ENCODE assay signal across 21 cellular contexts in genomic region chr2:226466124-226466523, GRCh38.
"Had no signal": no experiment of that assay in that cellular context is flagged by ENCODE, and none has a peak within 500 bp of the region (broad histone marks: within the 10 kb centered on the region; RNA-seq: fewer than 3 reads in every experiment).

No MANE protein-coding gene starts in this region.

- H3K36me3 ChIP-seq: colonic mucosa, esophagus squamous epithelium, gastroesophageal sphincter, ovary, right atrium auricular region, sigmoid colon, transverse colon had no signal

- DNase-seq: colonic mucosa; dermis blood vessel endothelial cell; esophagus squamous epithelium; foreskin fibroblast; glutamatergic neuron; kidney; left cardiac atrium; left ventricle myocardium superior; naive thymus-derived CD8-positive, alpha-beta T cell; ovary; sigmoid colon; stimulated activated CD4-positive, alpha-beta T cell treated with anti-CD3 and anti-CD28 coated beads, Interleukin-2, amount 100 ng/mL, for 24 hours; stimulated activated CD4-positive, alpha-beta T cell treated with anti-CD3 and anti-CD28 coated beads, Interleukin-4, amount 100 ng/mL, for 4 hours; stimulated activated naive B cell treated with anti-CD40 and anti-IgM and Interleukin-4, amounts not matched to agents 10 μg/mL and 1 μg/mL and 100 μg/mL, for 72 hours; stimulated activated naive CD8-positive, alpha-beta T cell treated with anti-CD3 and anti-CD28 coated beads, Interleukin-15, amount 100 ng/mL, for 72 hours; testis; transverse colon had no signal

- H3K4me1 ChIP-seq: colonic mucosa, esophagus squamous epithelium, gastroesophageal sphincter, right atrium auricular region, sigmoid colon, testis, transverse colon had no signal

- H3K9me3 ChIP-seq: colonic mucosa, ovary, right atrium auricular region, testis, transverse colon had no signal

- ATAC-seq: gastroesophageal sphincter; left cardiac atrium; left ventricle myocardium superior; naive thymus-derived CD8-positive, alpha-beta T cell; stimulated activated naive B cell treated with anti-CD40 and anti-IgM and Interleukin-4, amounts not matched to agents 10 μg/mL and 1 μg/mL and 100 μg/mL, for 72 hours; stimulated activated naive CD8-positive, alpha-beta T cell treated with anti-CD3 and anti-CD28 coated beads, Interleukin-15, amount 100 ng/mL, for 72 hours had no signal

- H3K27me3 ChIP-seq: colonic mucosa, esophagus squamous epithelium, gastroesophageal sphincter, ovary, right atrium auricular region, sigmoid colon, testis, transverse colon had no signal

- FAIRE-seq: kidney, urothelium cell line had no signal

- H3K4me3 ChIP-seq: colonic mucosa, esophagus squamous epithelium, gastroesophageal sphincter, ovary, right atrium auricular region, sigmoid colon, skin epidermis, testis, transverse colon had no signal

- H3K27ac ChIP-seq: colonic mucosa, esophagus squamous epithelium, gastroesophageal sphincter, ovary, right atrium auricular region, sigmoid colon, testis, transverse colon had no signal
